ENCODE assay signal across 1 cellular context in the genomic region with DNA sequence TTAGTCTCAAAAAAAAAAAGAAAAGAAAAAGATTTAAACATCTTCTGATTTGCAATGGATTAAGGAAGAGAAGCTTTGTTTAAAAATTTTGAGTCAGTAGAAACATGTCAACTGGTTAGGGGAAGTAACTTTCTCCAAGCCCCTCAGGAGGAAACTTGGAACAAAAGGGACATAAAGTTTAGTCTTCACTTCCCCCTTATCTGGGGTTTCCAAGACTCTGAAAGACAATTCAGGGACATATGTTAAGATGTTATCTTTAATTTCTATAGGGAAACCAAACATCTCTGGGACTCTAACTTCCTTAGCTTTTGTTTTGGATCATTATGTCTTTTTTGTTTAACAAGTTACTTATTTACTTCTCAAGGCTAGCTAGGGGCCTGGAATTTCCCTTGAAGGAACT.
TF ChIP-seq lines count a peak whose summit lies in the region.

No MANE protein-coding gene starts in this region.

TF ChIP-seq in GM23338, 12 proteins besides CTCF, POLR2A, EP300 and RAD21 (continued from another document):
- TF ChIP-seq, protein P1, sequence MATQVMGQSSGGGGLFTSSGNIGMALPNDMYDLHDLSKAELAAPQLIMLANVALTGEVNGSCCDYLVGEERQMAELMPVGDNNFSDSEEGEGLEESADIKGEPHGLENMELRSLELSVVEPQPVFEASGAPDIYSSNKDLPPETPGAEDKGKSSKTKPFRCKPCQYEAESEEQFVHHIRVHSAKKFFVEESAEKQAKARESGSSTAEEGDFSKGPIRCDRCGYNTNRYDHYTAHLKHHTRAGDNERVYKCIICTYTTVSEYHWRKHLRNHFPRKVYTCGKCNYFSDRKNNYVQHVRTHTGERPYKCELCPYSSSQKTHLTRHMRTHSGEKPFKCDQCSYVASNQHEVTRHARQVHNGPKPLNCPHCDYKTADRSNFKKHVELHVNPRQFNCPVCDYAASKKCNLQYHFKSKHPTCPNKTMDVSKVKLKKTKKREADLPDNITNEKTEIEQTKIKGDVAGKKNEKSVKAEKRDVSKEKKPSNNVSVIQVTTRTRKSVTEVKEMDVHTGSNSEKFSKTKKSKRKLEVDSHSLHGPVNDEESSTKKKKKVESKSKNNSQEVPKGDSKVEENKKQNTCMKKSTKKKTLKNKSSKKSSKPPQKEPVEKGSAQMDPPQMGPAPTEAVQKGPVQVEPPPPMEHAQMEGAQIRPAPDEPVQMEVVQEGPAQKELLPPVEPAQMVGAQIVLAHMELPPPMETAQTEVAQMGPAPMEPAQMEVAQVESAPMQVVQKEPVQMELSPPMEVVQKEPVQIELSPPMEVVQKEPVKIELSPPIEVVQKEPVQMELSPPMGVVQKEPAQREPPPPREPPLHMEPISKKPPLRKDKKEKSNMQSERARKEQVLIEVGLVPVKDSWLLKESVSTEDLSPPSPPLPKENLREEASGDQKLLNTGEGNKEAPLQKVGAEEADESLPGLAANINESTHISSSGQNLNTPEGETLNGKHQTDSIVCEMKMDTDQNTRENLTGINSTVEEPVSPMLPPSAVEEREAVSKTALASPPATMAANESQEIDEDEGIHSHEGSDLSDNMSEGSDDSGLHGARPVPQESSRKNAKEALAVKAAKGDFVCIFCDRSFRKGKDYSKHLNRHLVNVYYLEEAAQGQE (IDR thresholded peaks at IDR 0.05; ENCODE audit: unreplicated experiment): no peak
- no peak for TF ChIP-seq CREB1 (CRISPR knock-in tag; IDR thresholded peaks at IDR 0.05; ENCODE audit: low read depth)
